Comparison of ENCODE assay signal across 18 cellular contexts in the genomic region with DNA sequence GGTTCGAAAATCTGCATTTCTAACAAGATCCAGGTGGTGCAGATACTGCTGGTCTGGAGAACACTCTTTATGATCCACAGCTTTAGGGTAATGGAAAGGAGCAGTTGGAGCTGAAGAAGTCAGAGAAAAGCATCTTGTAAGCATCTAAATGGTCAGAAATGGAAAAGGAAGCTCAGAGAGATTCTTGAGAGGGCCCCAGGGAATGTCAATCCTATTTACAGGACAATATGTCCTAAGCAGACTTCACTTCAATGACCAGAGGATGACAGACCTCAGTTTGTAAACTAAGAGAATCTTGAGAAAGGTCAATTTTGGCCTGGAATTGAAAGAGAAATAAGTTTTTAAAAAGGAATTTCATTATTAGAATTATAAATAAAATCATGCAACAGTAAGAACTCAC. TPM values are rescaled to one million over a fixed set of nuclear protein-coding genes. Genes with fewer than 3 reads are reported as not detected.
A peak's percentile ranks its signal among the peaks of the same experiment; 100 is the strongest.
DNase-seq lines count a peak whose midpoint lies in the region; ATAC-seq and TF ChIP-seq lines count a peak whose summit lies in the region.
"Had no signal": no experiment of that assay in that cellular context is flagged by ENCODE, and none has a peak within 500 bp of the region (broad histone marks: within the 10 kb centered on the region; RNA-seq: fewer than 3 reads in every experiment).

No MANE protein-coding gene starts in this region.

- H3K27me3 ChIP-seq in left ventricle myocardium inferior (ENCODE audit: low read depth) (no peaks in the 10 kb centered on the region), right atrium auricular region (no peaks in the 10 kb centered on the region), HUES64 (ENCODE audit: insufficient read depth, low read length) (no peaks in the 10 kb centered on the region), iPS-20b (ENCODE audit: insufficient read depth, low read length) (no peaks in the 10 kb centered on the region), mesenchymal stem cell (ENCODE audit: control insufficient read depth in 1 of 2, insufficient read depth in 1 of 2, low read length in 2 of 2) (no peaks in the 10 kb centered on the region)

- no peak overlapping the region for H2BK5ac ChIP-seq in mesenchymal stem cell (ENCODE audit: low read depth, low read length, poor library complexity, severe bottlenecking)

- no peak overlapping the region for H4K8ac ChIP-seq in mesenchymal stem cell (ENCODE audit: low read length)

- H3K4ac ChIP-seq in mesenchymal stem cell (ENCODE audit: low read depth in 1 of 2, low read length in 2 of 2): no peak overlapping the region

- ATAC-seq in stimulated activated naive B cell treated with anti-CD40 and anti-IgM and Interleukin-4, amounts not matched to agents 10 μg/mL and 1 μg/mL and 100 μg/mL, for 72 hours (replicated peaks): no peak
- no peak for ATAC-seq in GM21619 (IDR thresholded peaks at IDR 0.05; ENCODE audit: unreplicated experiment)
- ATAC-seq: HCT116, K562 had no signal

- peaks cover 0 to 2% of the 10 kb centered on the region in 2 donors for H3K9me3 Mint-ChIP-seq in stimulated activated naive B cell treated with anti-CD40 and anti-IgM and Interleukin-4, amounts not matched to agents 10 μg/mL and 1 μg/mL and 100 μg/mL, for 72 hours
- no peaks in the 10 kb centered on the region for H3K9me3 Mint-ChIP-seq in chondrocyte (ENCODE audit: low read depth)

- no peak overlapping the region for H2BK120ac ChIP-seq in mesenchymal stem cell (ENCODE audit: low read depth, low read length)

- no peak overlapping the region for H3K14ac ChIP-seq in mesenchymal stem cell (ENCODE audit: low read length in 2 of 2)

- H3K23ac ChIP-seq in mesenchymal stem cell (ENCODE audit: low read length in 2 of 2): no peak overlapping the region

- H4K91ac ChIP-seq in mesenchymal stem cell (ENCODE audit: low read length): no peak overlapping the region

- H3K4me3 Mint-ChIP-seq in stimulated activated naive B cell treated with anti-CD40 and anti-IgM and Interleukin-4, amounts not matched to agents 10 μg/mL and 1 μg/mL and 100 μg/mL, for 72 hours: no peak overlapping the region
- H3K4me3 Mint-ChIP-seq in chondrocyte (ENCODE audit: unreplicated experiment): no peak overlapping the region

- H3K4me1 Mint-ChIP-seq in stimulated activated naive B cell treated with anti-CD40 and anti-IgM and Interleukin-4, amounts not matched to agents 10 μg/mL and 1 μg/mL and 100 μg/mL, for 72 hours: peaks cover 20 to 33% of the 10 kb centered on the region in 2 donors
- H3K4me1 Mint-ChIP-seq in chondrocyte (ENCODE audit: low read depth): peaks cover 21% of the 10 kb centered on the region

- H3K79me1 ChIP-seq in mesenchymal stem cell (replicated peaks; ENCODE audit: low read length, poor library complexity, severe bottlenecking): peaks cover 7% of the 10 kb centered on the region

- H3K36me3 Mint-ChIP-seq in stimulated activated naive B cell treated with anti-CD40 and anti-IgM and Interleukin-4, amounts not matched to agents 10 μg/mL and 1 μg/mL and 100 μg/mL, for 72 hours: peaks cover 17 to 29% of the 10 kb centered on the region in 2 donors
- peaks cover 7% of the 10 kb centered on the region for H3K36me3 Mint-ChIP-seq in chondrocyte (ENCODE audit: low read depth)

- 14% methylated on average over 1 of the region's 1 CpG for WGBS in HUES64
- 90% methylated on average over 1 of the region's 1 CpG for WGBS in mesenchymal stem cell

- no peak for TF ChIP-seq CTCF in left ventricle myocardium inferior (IDR thresholded peaks at IDR 0.05; ENCODE audit: borderline replicate concordance)
- no peak for TF ChIP-seq CTCF in right atrium auricular region (IDR thresholded peaks at IDR 0.05)
- TF ChIP-seq CTCF in chondrocyte (IDR thresholded peaks at IDR 0.05): no peak

- H3K36me3 ChIP-seq in left ventricle myocardium inferior (peaks cover 16% of the 10 kb centered on the region), right atrium auricular region (peaks cover 8% of the 10 kb centered on the region), HUES64 (ENCODE audit: insufficient read depth, low read length) (peaks cover 2% of the 10 kb centered on the region; the same call in 1 of the 2 replicates), iPS-20b (ENCODE audit: insufficient read depth, low read depth, low read length) (no peaks in the 10 kb centered on the region), mesenchymal stem cell (ENCODE audit: control insufficient read depth in 1 of 2, insufficient read depth in 2 of 2, low read depth in 1 of 2, low read length in 2 of 2) (peaks cover 6 to 38% of the 10 kb centered on the region in 2 experiments)

- no peak for DNase-seq in left ventricle myocardium inferior
- DNase-seq in right atrium auricular region (ENCODE audit: low spot score): no peak
- no peak for DNase-seq in stimulated activated naive B cell treated with anti-CD40 and anti-IgM and Interleukin-4, amounts not matched to agents 10 μg/mL and 1 μg/mL and 100 μg/mL, for 72 hours
- no peak for DNase-seq in chondrocyte (ENCODE audit: low spot score)
- no peak for DNase-seq in mesenchymal stem cell
- DNase-seq: MV-4-11; NCI-H1417; NCI-H187 treated with DMSO at 0.1 percent for 48 hours; NCI-H2171; NCI-H446; NK-92 treated with Interleukin-12 subunit alpha and Interleukin-12 subunit beta, amount 100 ng/mL, for 24 hours; SHP77 treated with DMSO at 0.1 percent for 48 hours had no signal

- peaks cover 43% of the 10 kb centered on the region for H3K4me1 ChIP-seq in left ventricle myocardium inferior
- H3K4me1 ChIP-seq in right atrium auricular region: peaks cover 0 to 24% of the 10 kb centered on the region in 2 donors
- H3K4me1 ChIP-seq in HUES64 (ENCODE audit: insufficient read depth, low read length): peaks cover 33% of the 10 kb centered on the region
- peaks cover 33% of the 10 kb centered on the region for H3K4me1 ChIP-seq in iPS-20b (ENCODE audit: insufficient read depth, low read length)
- H3K4me1 ChIP-seq in mesenchymal stem cell (ENCODE audit: control insufficient read depth, insufficient read depth, low read depth, low read length): peaks cover 1% of the 10 kb centered on the region

- H3K18ac ChIP-seq in mesenchymal stem cell (ENCODE audit: low read depth in 1 of 2, low read length in 2 of 2): no peak overlapping the region

- intact Hi-C loops in left ventricle myocardium inferior (cut with micrococcal nuclease): no loop called here

- no peak overlapping the region for H3K4me2 ChIP-seq in mesenchymal stem cell (ENCODE audit: low read length, poor library complexity, severe bottlenecking)

- H3K27me3 Mint-ChIP-seq in stimulated activated naive B cell treated with anti-CD40 and anti-IgM and Interleukin-4, amounts not matched to agents 10 μg/mL and 1 μg/mL and 100 μg/mL, for 72 hours: no peaks in the 10 kb centered on the region
- no peaks in the 10 kb centered on the region for H3K27me3 Mint-ChIP-seq in chondrocyte (ENCODE audit: low read depth)

- H3K4me3 ChIP-seq in left ventricle myocardium inferior (no peak overlapping the region), right atrium auricular region (no peak overlapping the region), HUES64 (ENCODE audit: low read length) (no peak overlapping the region), iPS-20b (ENCODE audit: low read length) (peak overlapping the region; percentile 47), mesenchymal stem cell (ENCODE audit: insufficient read depth in 1 of 2, low read depth in 1 of 2, low read length in 2 of 2) (no peak overlapping the region)
- H3K4me3 ChIP-seq: K562 had no signal

- H3K9me3 ChIP-seq in left ventricle myocardium inferior (replicated peaks): no peaks in the 10 kb centered on the region
- H3K9me3 ChIP-seq in right atrium auricular region: no peaks in the 10 kb centered on the region
- H3K9me3 ChIP-seq in HUES64 (ENCODE audit: insufficient read depth, low read depth, low read length): no peaks in the 10 kb centered on the region
- no peaks in the 10 kb centered on the region for H3K9me3 ChIP-seq in iPS-20b (ENCODE audit: insufficient read depth, low read depth, low read length)
- H3K9me3 ChIP-seq in mesenchymal stem cell (ENCODE audit: control insufficient read depth, low read length): no peaks in the 10 kb centered on the region

- H3K9ac ChIP-seq in HUES64 (ENCODE audit: low read depth, low read length) (no peak overlapping the region), iPS-20b (ENCODE audit: low read depth, low read length) (peak overlapping the region; percentile 34; the same call in 1 of the 2 replicates), mesenchymal stem cell (ENCODE audit: low read length) (no peak overlapping the region)

- H3K27ac ChIP-seq in left ventricle myocardium inferior (replicated peaks) (peak overlapping the region; percentile 43), right atrium auricular region (no peak overlapping the region), HUES64 (ENCODE audit: low read depth, low read length) (peak overlapping the region; percentile 52; the same call in 1 of the 2 replicates), iPS-20b (ENCODE audit: low read length) (peak overlapping the region; percentile 58), mesenchymal stem cell (ENCODE audit: low read length, poor library complexity, severe bottlenecking) (no peak overlapping the region)
- H3K27ac ChIP-seq: C4-2B had no signal

- peak overlapping the region; percentile 70 for H3K27ac Mint-ChIP-seq in stimulated activated naive B cell treated with anti-CD40 and anti-IgM and Interleukin-4, amounts not matched to agents 10 μg/mL and 1 μg/mL and 100 μg/mL, for 72 hours
- H3K27ac Mint-ChIP-seq in chondrocyte (ENCODE audit: unreplicated experiment): no peak overlapping the region

- no peak overlapping the region for H2BK12ac ChIP-seq in mesenchymal stem cell (ENCODE audit: low read length in 2 of 2)

- no peak overlapping the region for H2AK5ac ChIP-seq in mesenchymal stem cell (ENCODE audit: low read length, severe bottlenecking)

- H2AFZ ChIP-seq in mesenchymal stem cell (ENCODE audit: low read depth, low read length): no peak overlapping the region

- no peak overlapping the region for H2BK15ac ChIP-seq in mesenchymal stem cell (ENCODE audit: low read depth, poor library complexity, severe bottlenecking)

RNA-seq across cellular contexts. Expression of a gene that starts 8.4 kb away (rescaled TPM):
- total RNA-seq in left ventricle myocardium inferior: 89.5 TPM
- total RNA-seq in right atrium auricular region: 10 to 100 TPM; 79.3 to 87.5 TPM
- polyA plus RNA-seq in HUES64 (2013, experiment 1 of 2): 42.9 TPM
- 44.1 TPM for polyA plus RNA-seq in HUES64 (2013, experiment 2 of 2)
- 66.0 to 76.8 TPM (median 67.4 TPM) in 3 replicates for total RNA-seq in chondrocyte
- polyA plus RNA-seq in mesenchymal stem cell (2013, experiment 1 of 2): 49.4 TPM
- 49.2 TPM for polyA plus RNA-seq in mesenchymal stem cell (2013, experiment 2 of 2)

RNA-seq across cellular contexts. Expression of a gene that starts 17.4 kb away (rescaled TPM):
- 30.5 TPM for total RNA-seq in left ventricle myocardium inferior
- total RNA-seq in right atrium auricular region: 10 to 100 TPM; 29.2 to 34.5 TPM
- polyA plus RNA-seq in HUES64 (2013, experiment 1 of 2): 17.7 TPM
- polyA plus RNA-seq in HUES64 (2013, experiment 2 of 2): 17.5 TPM
- 27.2 to 33.1 TPM (median 27.6 TPM) in 3 replicates for total RNA-seq in chondrocyte
- 10.8 TPM for polyA plus RNA-seq in mesenchymal stem cell (2013, experiment 1 of 2)
- polyA plus RNA-seq in mesenchymal stem cell (2013, experiment 2 of 2): 10.7 TPM

Comparison
In these comparisons a context has a peak if more than half of its experiments do, and no peak if none do; other contexts are left out.
1. H3K27ac ChIP-seq: peak in left ventricle myocardium inferior (single experiment), HUES64 (single experiment) and iPS-20b (single experiment); none in right atrium auricular region (0 of 2) and mesenchymal stem cell (single experiment).